Comparison of ENCODE assay signal across 26 cellular contexts in genomic region chr14:38205414-38205813, GRCh38. TPM values are rescaled to one million over a fixed set of nuclear protein-coding genes. Genes with fewer than 3 reads are reported as not detected.
"Had no signal": no experiment of that assay in that cellular context is flagged by ENCODE, and none has a peak within 500 bp of the region (broad histone marks: within the 10 kb centered on the region; RNA-seq: fewer than 3 reads in every experiment).

No MANE protein-coding gene starts in this region.

- DNase-seq: dermis blood vessel endothelial cell; dorsolateral prefrontal cortex; effector CD4-positive, alpha-beta T cell; effector memory CD4-positive, alpha-beta T cell; erythroblast; esophagus squamous epithelium; foreskin fibroblast; foreskin melanocyte; gastrocnemius medialis; glutamatergic neuron; head of caudate nucleus; heart right ventricle; hippocampal formation; left cardiac atrium; left lung; left ventricle myocardium superior; lower lobe of right lung; mesenchymal stem cell; mucosa of descending colon; naive B cell; naive thymus-derived CD8-positive, alpha-beta T cell had no signal

- H3K4me3 ChIP-seq: dorsolateral prefrontal cortex, esophagus squamous epithelium, gastrocnemius medialis, heart right ventricle, left lung, lower lobe of right lung, mucosa of descending colon had no signal

- H3K27ac Mint-ChIP-seq: mesothelial cell of epicardium; naive B cell; naive thymus-derived CD8-positive, alpha-beta T cell had no signal

- H3K36me3 ChIP-seq: esophagus squamous epithelium, gastrocnemius medialis, heart right ventricle, left lung, lower lobe of right lung had no signal

- H3K9me3 ChIP-seq: esophagus squamous epithelium, gastrocnemius medialis, left lung, mucosa of descending colon had no signal

- H3K4me3 Mint-ChIP-seq: mesothelial cell of epicardium; naive B cell; naive thymus-derived CD8-positive, alpha-beta T cell had no signal

- FAIRE-seq: islet of Langerhans, keratinocyte had no signal

- H3K27ac ChIP-seq: dorsolateral prefrontal cortex, epithelial cell of prostate, esophagus squamous epithelium, gastrocnemius medialis, heart right ventricle, left lung, lower lobe of right lung had no signal

- H3K36me3 Mint-ChIP-seq: mesothelial cell of epicardium had no signal

- ATAC-seq: esophagus mucosa; gastrocnemius medialis; heart right ventricle; left cardiac atrium; left lung; left ventricle myocardium superior; lower lobe of right lung; mucosa of descending colon; naive thymus-derived CD8-positive, alpha-beta T cell had no signal

RNA-seq across cellular contexts. Expression of gene SSTR1, which starts 2.3 kb away (rescaled TPM):
- total RNA-seq: mesothelial cell of epicardium; naive thymus-derived CD8-positive, alpha-beta T cell had no signal
- polyA plus RNA-seq: naive thymus-derived CD8-positive, alpha-beta T cell had no signal

RNA-seq across cellular contexts. Expression of gene CLEC14A, which starts 50.5 kb away (rescaled TPM):
- total RNA-seq: naive thymus-derived CD8-positive, alpha-beta T cell had no signal
- polyA plus RNA-seq: keratinocyte had no signal
